Comparison of ENCODE assay signal across 1 cellular context in genomic region chr2:100821255-100821912, GRCh38.
TF ChIP-seq lines count a peak whose summit lies in the region.

No MANE protein-coding gene starts in this region.

TF ChIP-seq in H1, 55 proteins besides CTCF, POLR2A, EP300 and RAD21 (continued from another document):
- TF ChIP-seq JUN (IDR thresholded peaks at IDR 0.05; ENCODE audit: low read depth, low read length), result no peak
- no peak for TF ChIP-seq ASH2L (IDR thresholded peaks at IDR 0.05; ENCODE audit: low read length)
- no peak for TF ChIP-seq CHD2 (IDR thresholded peaks at IDR 0.05; ENCODE audit: low read length)
- TF ChIP-seq SIRT6 (IDR thresholded peaks at IDR 0.05; ENCODE audit: low read length), result no peak
- TF ChIP-seq CHD1 (IDR thresholded peaks at IDR 0.05; ENCODE audit: low read depth, low read length), result no peak
- 0 out of 2 replicates have a peak, but pooled peaks have one; percentile 27 for TF ChIP-seq TCF12 (IDR thresholded peaks at IDR 0.05; ENCODE audit: low read depth, low read length)
- no peak for TF ChIP-seq TAF1 (IDR thresholded peaks at IDR 0.05; ENCODE audit: low read depth, low read length)
- TF ChIP-seq RNF2 (IDR thresholded peaks at IDR 0.05; ENCODE audit: borderline replicate concordance, low read depth, low read length, missing control alignments, poor library complexity, severe bottlenecking), result peak; percentile 63
- no peak for TF ChIP-seq NANOG (IDR thresholded peaks at IDR 0.05; ENCODE audit: insufficient read depth, low read depth, low read length, poor library complexity, severe bottlenecking)
